8 cellular contexts compared by ENCODE assay signal in the genomic region with DNA sequence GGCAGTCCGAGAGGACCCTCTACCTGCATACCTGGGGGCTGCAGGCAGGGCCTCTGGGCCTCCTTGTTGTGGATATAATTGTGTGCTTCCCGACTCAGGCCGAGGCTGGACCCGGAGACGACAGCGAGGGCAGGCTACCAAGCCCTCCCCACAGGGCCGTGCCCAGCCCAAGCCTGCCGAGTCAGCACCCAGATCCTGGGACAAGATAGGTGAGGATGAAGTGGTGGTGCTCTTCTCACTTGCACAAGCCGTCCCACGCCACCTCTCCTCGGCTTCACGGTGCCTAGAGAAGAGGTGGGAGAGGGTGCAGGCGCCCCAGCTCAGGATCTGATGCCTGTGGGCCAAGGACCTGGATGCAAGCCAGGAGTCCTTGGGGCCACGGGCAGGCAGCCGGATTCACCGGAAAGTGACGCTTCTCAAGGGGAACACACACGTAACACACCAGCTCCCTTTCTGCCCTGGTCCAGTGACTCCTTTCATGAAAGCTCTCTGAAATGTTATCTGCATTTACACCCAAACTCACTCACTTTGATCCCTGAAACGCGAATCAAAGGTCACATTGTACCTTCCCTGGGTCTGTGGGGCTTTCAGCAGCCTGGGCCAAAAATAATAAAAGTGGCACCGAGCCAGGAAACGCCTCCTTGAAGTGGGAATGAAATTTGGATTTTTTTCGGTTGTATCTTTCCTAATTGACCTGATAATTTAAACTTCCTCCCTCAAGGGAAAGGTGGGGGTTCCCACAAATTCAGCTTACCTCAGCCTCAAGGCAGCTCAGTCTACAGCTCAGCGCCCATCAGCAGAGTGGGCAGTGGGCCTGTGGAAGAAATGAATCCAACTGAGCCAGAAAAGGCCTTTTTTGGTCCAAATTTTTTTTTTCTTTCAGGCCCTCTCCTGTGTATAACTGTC. TPM values are rescaled to one million over a fixed set of nuclear protein-coding genes. Genes with fewer than 3 reads are reported as not detected.
A peak's percentile ranks its signal among the peaks of the same experiment; 100 is the strongest.
DNase-seq lines count a peak whose midpoint lies in the region; ATAC-seq and TF ChIP-seq lines count a peak whose summit lies in the region.

No MANE protein-coding gene starts in this region.

- H3K9me3 Mint-ChIP-seq in T-helper 2 cell treated with Interferon-gamma antibody and Interleukin-4, amounts not matched to agents 5 μg/mL and 100 μg/mL, for 36 hours = no peaks in the 10 kb centered on the region

- peak overlapping the region; percentile 97 for H3K4me3 Mint-ChIP-seq in T-helper 2 cell treated with Interferon-gamma antibody and Interleukin-4, amounts not matched to agents 5 μg/mL and 100 μg/mL, for 36 hours

- no peaks in the 10 kb centered on the region for H3K27me3 Mint-ChIP-seq in T-helper 2 cell treated with Interferon-gamma antibody and Interleukin-4, amounts not matched to agents 5 μg/mL and 100 μg/mL, for 36 hours (ENCODE audit: low read depth)

- TF ChIP-seq POLR2A in breast epithelium (IDR thresholded peaks at IDR 0.05) = no peak

- peaks cover 15 to 27% of the 10 kb centered on the region in 2 donors for H3K4me1 ChIP-seq in breast epithelium

- H3K36me3 ChIP-seq in breast epithelium = no peaks in the 10 kb centered on the region

- peak overlapping the region; percentile 90 to 97 for H3K27ac ChIP-seq in breast epithelium

- DNase-seq in G401 (ENCODE audit: low spot score) (peak; percentile 58), LoVo (ENCODE audit: low spot score) (peak; percentile 60), breast epithelium (ENCODE audit: low spot score in 2 of 2) (peak; percentile 54 to 62), iris pigment epithelial cell (ENCODE audit: low read depth) (peak; percentile 49), D341Med (ENCODE audit: low spot score) (no peak)
- DNase-seq in T-helper 2 cell treated with Interferon-gamma antibody and Interleukin-4, amounts not matched to agents 5 μg/mL and 100 μg/mL, for 36 hours (ENCODE audit: low spot score) = peak; percentile 66
- peak; percentile 83 for DNase-seq in stimulated activated CD4-positive, alpha-beta T cell treated with anti-CD3 and anti-CD28 coated beads, Interleukin-15, amount 100 ng/mL, for 24 hours

- H3K4me1 Mint-ChIP-seq in T-helper 2 cell treated with Interferon-gamma antibody and Interleukin-4, amounts not matched to agents 5 μg/mL and 100 μg/mL, for 36 hours (ENCODE audit: low read depth) = peaks cover 22% of the 10 kb centered on the region

- H3K36me3 Mint-ChIP-seq in T-helper 2 cell treated with Interferon-gamma antibody and Interleukin-4, amounts not matched to agents 5 μg/mL and 100 μg/mL, for 36 hours (ENCODE audit: low read depth) = peaks cover 8% of the 10 kb centered on the region

- in situ Hi-C loops in G401 (cut with HindIII; ENCODE audit: low sequenced_read_pairs) = no loop called here

- no peak for TF ChIP-seq CTCF in breast epithelium (IDR thresholded peaks at IDR 0.05)

- H3K9me3 ChIP-seq in breast epithelium = no peaks in the 10 kb centered on the region

- H3K27ac Mint-ChIP-seq in T-helper 2 cell treated with Interferon-gamma antibody and Interleukin-4, amounts not matched to agents 5 μg/mL and 100 μg/mL, for 36 hours = peak overlapping the region; percentile 94

- no peaks in the 10 kb centered on the region for H3K27me3 ChIP-seq in breast epithelium

- H3K4me3 ChIP-seq in breast epithelium = peak overlapping the region; percentile 80 to 94 (median 93)

- intact Hi-C loops in breast epithelium (cut with DNase I; ENCODE audit: low total_unique reads) = no loop called here

- peak; percentile 23 for ATAC-seq in GM21737 (IDR thresholded peaks at IDR 0.05; ENCODE audit: unreplicated experiment)

RNA-seq across cellular contexts. Expression of a gene that starts 1.1 kb away (rescaled TPM):
- total RNA-seq in G401 (2014; rRNA removed; shearing (Covaris generic)) = 20.4 TPM in 2 replicates
- total RNA-seq in breast epithelium = 1 to 10 TPM; 5.6 to 8.2 (median 6.3) TPM

RNA-seq across cellular contexts. Expression of a gene that starts 1.1 kb away (rescaled TPM):
- 4.6 and 11.0 TPM in 2 replicates for total RNA-seq in G401 (2014; rRNA removed; shearing (Covaris generic))
- 10 to 100 TPM in 2 of 3 donors, 1 to 10 TPM in 1; 6.7 to 21.5 (median 14.1) TPM for total RNA-seq in breast epithelium
